10 cellular contexts compared by ENCODE assay signal in genomic region chr5:67214713-67215591, GRCh38. TPM values are rescaled to one million over a fixed set of nuclear protein-coding genes. Genes with fewer than 3 reads are reported as not detected.
A peak's percentile ranks its signal among the peaks of the same experiment; 100 is the strongest.
DNase-seq lines count a peak whose midpoint lies in the region; TF ChIP-seq lines count a peak whose summit lies in the region.
"Had no signal": no experiment of that assay in that cellular context is flagged by ENCODE, and none has a peak within 500 bp of the region (broad histone marks: within the 10 kb centered on the region; RNA-seq: fewer than 3 reads in every experiment).

No MANE protein-coding gene starts in this region.

- H3K36me3 ChIP-seq in liver (ENCODE audit: control insufficient read depth in 4 of 4, insufficient read depth in 3 of 4, low read depth in 1 of 4, low read length in 3 of 4) (no peaks in the 10 kb centered on the region), thyroid gland (no peaks in the 10 kb centered on the region), HAP-1 (replicated peaks) (no peaks in the 10 kb centered on the region)

- H3K9me3 ChIP-seq in liver (ENCODE audit: control insufficient read depth in 4 of 4, low read length in 3 of 4) (no peaks in the 10 kb centered on the region), thyroid gland (no peaks in the 10 kb centered on the region), HAP-1 (no peaks in the 10 kb centered on the region)

- H3K4me3 ChIP-seq in liver (ENCODE audit: low read depth in 1 of 3, low read length in 3 of 3) (no peak overlapping the region), thyroid gland (replicated peaks in 1 of 3) (no peak overlapping the region), HAP-1 (no peak overlapping the region)

- peaks cover 4% of the 10 kb centered on the region for H3K36me3 Mint-ChIP-seq in activated CD4-positive, alpha-beta T cell treated with anti-CD3 and anti-CD28 coated beads, Interleukin-2, amount 10 ng/mL, durations not matched to agents 24 days and 14 days (ENCODE audit: low read depth)

- WGBS in liver = 48% methylated on average over 15 of the region's 15 CpGs
- 74 to 75% methylated on average over 10 to 15 of the region's 15 CpGs for WGBS in thyroid gland, 2 donors

- TF ChIP-seq CTCF in liver (IDR thresholded peaks at IDR 0.05; ENCODE audit: low read depth, low read length, missing input control) (peak; percentile 32), thyroid gland (IDR thresholded peaks at IDR 0.05) (peak in 3 of 6 experiments; percentile 16 to 31 (median 18))

- in situ Hi-C loops in HAP-1 (cut with MboI; ENCODE audit: low sequenced_read_pairs) = loop anchor here (5.0 to 25.0 kb wide), 2 partner anchors 53 to 403 kb away; no protein-coding TSS in a partner anchor

- intact Hi-C loops in activated CD4-positive, alpha-beta T cell treated with anti-CD3 and anti-CD28 coated beads, Interleukin-2, amount 10 ng/mL, durations not matched to agents 24 days and 14 days (cut with micrococcal nuclease) = no loop called here
- intact Hi-C loops in thyroid gland (cut with DNase I) = loop anchor here (5.0 kb wide), 1 partner anchor 53 kb away; no protein-coding TSS in a partner anchor

- TF ChIP-seq POLR2A in thyroid gland (IDR thresholded peaks at IDR 0.05) = no peak

- H3K27ac Mint-ChIP-seq in activated CD4-positive, alpha-beta T cell treated with anti-CD3 and anti-CD28 coated beads, Interleukin-2, amount 10 ng/mL, durations not matched to agents 24 days and 14 days = peak overlapping the region; percentile 99

- peak overlapping the region in 1 of 2 donors; percentile 2 for H3K9ac ChIP-seq in liver (ENCODE audit: low read depth in 1 of 2, low read length in 2 of 2)

- no peaks in the 10 kb centered on the region for H3K27me3 Mint-ChIP-seq in activated CD4-positive, alpha-beta T cell treated with anti-CD3 and anti-CD28 coated beads, Interleukin-2, amount 10 ng/mL, durations not matched to agents 24 days and 14 days

- TF ChIP-seq RAD21 in liver (IDR thresholded peaks at IDR 0.05) = peak in 1 of 2 donors; percentile 59

- no peak for DNase-seq in activated CD4-positive, alpha-beta T cell treated with anti-CD3 and anti-CD28 coated beads, Interleukin-2, amount 10 ng/mL, durations not matched to agents 24 days and 14 days
- no peak for DNase-seq in activated CD4-positive, alpha-beta T cell treated with anti-CD3 and anti-CD28 coated beads, Interleukin-2, amount 50 U/mL, for 4 hours
- peak; percentile 81 to 85 for DNase-seq in thyroid gland
- no peak for DNase-seq in NCI-H187 (lab: John Stamatoyannopoulos, UW)
- no peak for DNase-seq in GF-D8 (lab: John Stamatoyannopoulos, UW)
- no peak for DNase-seq in HAP-1 (ENCODE audit: low spot score in 2 of 2)

- H3K4me1 Mint-ChIP-seq in activated CD4-positive, alpha-beta T cell treated with anti-CD3 and anti-CD28 coated beads, Interleukin-2, amount 10 ng/mL, durations not matched to agents 24 days and 14 days = peaks cover 56% of the 10 kb centered on the region

- H3K4me3 Mint-ChIP-seq in activated CD4-positive, alpha-beta T cell treated with anti-CD3 and anti-CD28 coated beads, Interleukin-2, amount 10 ng/mL, durations not matched to agents 24 days and 14 days = peak overlapping the region; percentile 83

- H3K9me3 Mint-ChIP-seq in activated CD4-positive, alpha-beta T cell treated with anti-CD3 and anti-CD28 coated beads, Interleukin-2, amount 10 ng/mL, durations not matched to agents 24 days and 14 days = peaks cover 3% of the 10 kb centered on the region

- no peaks in the 10 kb centered on the region for H3K27me3 ChIP-seq in liver (ENCODE audit: control insufficient read depth in 4 of 4, insufficient read depth in 4 of 4, low read length in 3 of 4)
- no peaks in the 10 kb centered on the region for H3K27me3 ChIP-seq in thyroid gland
- no peaks in the 10 kb centered on the region for H3K27me3 ChIP-seq in HAP-1 (ENCODE audit: low read depth)

- H3K4me1 ChIP-seq in liver (ENCODE audit: control insufficient read depth in 4 of 4, insufficient read depth in 4 of 4, low read length in 3 of 4) = peaks cover 4 to 22% (median 20%) of the 10 kb centered on the region in 4 donors
- H3K4me1 ChIP-seq in thyroid gland = peaks cover 19 to 24% of the 10 kb centered on the region in 2 donors
- H3K4me1 ChIP-seq in HAP-1 = no peaks in the 10 kb centered on the region

- peak overlapping the region; percentile 3 for H3K27ac ChIP-seq in angular gyrus (ENCODE audit: low read depth, low read length)
- peak overlapping the region; percentile 80 to 84 for H3K27ac ChIP-seq in liver (ENCODE audit: low read depth in 1 of 2, low read length in 2 of 2)
- peak overlapping the region; percentile 43 to 83 (median 69) for H3K27ac ChIP-seq in thyroid gland

TF ChIP-seq in liver, 16 proteins besides CTCF, POLR2A, EP300 and RAD21:
- TF ChIP-seq FOXA2 (IDR thresholded peaks at IDR 0.05) (peak; percentile 79), TAF1 (conservative IDR thresholded peaks at IDR 0.05) (no peak), MAX (IDR thresholded peaks at IDR 0.05) (no peak), GABPA (IDR thresholded peaks at IDR 0.05 in 1 of 2, conservative IDR thresholded peaks at IDR 0.05 in 1 of 2) (no peak), FOXA1 (IDR thresholded peaks at IDR 0.05) (peak; percentile 73), ATF3 (IDR thresholded peaks at IDR 0.05) (no peak), RXRA (IDR thresholded peaks at IDR 0.05) (peak; percentile 81 to 95), NR2F2 (IDR thresholded peaks at IDR 0.05) (no peak), EGR1 (IDR thresholded peaks at IDR 0.05; ENCODE audit: low read depth in 2 of 2) (no peak), SP1 (IDR thresholded peaks at IDR 0.05) (peak; percentile 59), HNF4A (conservative IDR thresholded peaks at IDR 0.05) (peak; percentile 30), YY1 (IDR thresholded peaks at IDR 0.05) (no peak), JUND (IDR thresholded peaks at IDR 0.05) (peak in 1 of 2 donors; percentile 42), HNF4G (IDR thresholded peaks at IDR 0.05) (no peak), REST (IDR thresholded peaks at IDR 0.05) (peak; percentile 19)
- TF ChIP-seq, protein P1, sequence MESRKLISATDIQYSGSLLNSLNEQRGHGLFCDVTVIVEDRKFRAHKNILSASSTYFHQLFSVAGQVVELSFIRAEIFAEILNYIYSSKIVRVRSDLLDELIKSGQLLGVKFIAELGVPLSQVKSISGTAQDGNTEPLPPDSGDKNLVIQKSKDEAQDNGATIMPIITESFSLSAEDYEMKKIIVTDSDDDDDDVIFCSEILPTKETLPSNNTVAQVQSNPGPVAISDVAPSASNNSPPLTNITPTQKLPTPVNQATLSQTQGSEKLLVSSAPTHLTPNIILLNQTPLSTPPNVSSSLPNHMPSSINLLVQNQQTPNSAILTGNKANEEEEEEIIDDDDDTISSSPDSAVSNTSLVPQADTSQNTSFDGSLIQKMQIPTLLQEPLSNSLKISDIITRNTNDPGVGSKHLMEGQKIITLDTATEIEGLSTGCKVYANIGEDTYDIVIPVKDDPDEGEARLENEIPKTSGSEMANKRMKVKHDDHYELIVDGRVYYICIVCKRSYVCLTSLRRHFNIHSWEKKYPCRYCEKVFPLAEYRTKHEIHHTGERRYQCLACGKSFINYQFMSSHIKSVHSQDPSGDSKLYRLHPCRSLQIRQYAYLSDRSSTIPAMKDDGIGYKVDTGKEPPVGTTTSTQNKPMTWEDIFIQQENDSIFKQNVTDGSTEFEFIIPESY (IDR thresholded peaks at IDR 0.05) = no peak
TF ChIP-seq in liver: peak in this region for 7.

RNA-seq across cellular contexts. Expression of gene CD180, which starts 18.4 kb away (rescaled TPM):
- total RNA-seq in activated CD4-positive, alpha-beta T cell treated with anti-CD3 and anti-CD28 coated beads, Interleukin-2, amount 10 ng/mL, durations not matched to agents 24 days and 14 days = 0.26 and 0.47 TPM in 2 replicates
- total RNA-seq in liver (1 to 10 TPM in 1 of 2 donors, under 1 TPM in 1; 0.75 to 3.7 TPM), thyroid gland (1 to 10 TPM in 1 of 4 donors, under 1 TPM in 3; 0.20 to 1.1 (median 0.61) TPM)
- polyA plus RNA-seq in liver = under 1 TPM; 0.33 to 0.81 TPM
- total RNA-seq: dermis microvascular lymphatic vessel endothelial cell had no signal
- polyA plus RNA-seq: AG04450 had no signal

Comparison
In these comparisons a context has a peak if more than half of its experiments do, and no peak if none do; other contexts are left out.
1. DNase-seq: peak in thyroid gland (2 of 2); none in activated CD4-positive, alpha-beta T cell treated with anti-CD3 and anti-CD28 coated beads, Interleukin-2, amount 10 ng/mL, durations not matched to agents 24 days and 14 days (single experiment), activated CD4-positive, alpha-beta T cell treated with anti-CD3 and anti-CD28 coated beads, Interleukin-2, amount 50 U/mL, for 4 hours (0 of 2), NCI-H187 (0 of 2), GF-D8 (single experiment) and HAP-1 (0 of 2).
2. H3K27ac ChIP-seq: peak in every context shown above with its lines; median percentile 82 in liver; 69 in thyroid gland; 3 in angular gyrus.